Comparison of ENCODE assay signal across 18 cellular contexts in genomic region chr17:17963066-17963465, GRCh38. TPM values are rescaled to one million over a fixed set of nuclear protein-coding genes. Genes with fewer than 3 reads are reported as not detected.
A peak's percentile ranks its signal among the peaks of the same experiment; 100 is the strongest.
DNase-seq lines count a peak whose midpoint lies in the region; ATAC-seq, FAIRE-seq and TF ChIP-seq lines count a peak whose summit lies in the region.
"Had no signal": no experiment of that assay in that cellular context is flagged by ENCODE, and none has a peak within 500 bp of the region (broad histone marks: within the 10 kb centered on the region; RNA-seq: fewer than 3 reads in every experiment).

No MANE protein-coding gene starts in this region.

- H3K9me3 Mint-ChIP-seq in mesothelial cell of epicardium (no peaks in the 10 kb centered on the region), immature natural killer cell (no peaks in the 10 kb centered on the region)

- H3K27ac Mint-ChIP-seq in mesothelial cell of epicardium = peak overlapping the region; percentile 54
- H3K27ac Mint-ChIP-seq in immature natural killer cell = no peak overlapping the region

- H3K36me3 Mint-ChIP-seq in mesothelial cell of epicardium = peaks cover 10% of the 10 kb centered on the region
- H3K36me3 Mint-ChIP-seq in immature natural killer cell = peaks cover 0 to 4% (median 0%) of the 10 kb centered on the region in 3 donors

- H3K4me1 Mint-ChIP-seq in mesothelial cell of epicardium (peaks cover 69% of the 10 kb centered on the region), immature natural killer cell (peaks cover 32 to 34% of the 10 kb centered on the region in 2 donors)

- no peak overlapping the region for H3K4me3 Mint-ChIP-seq in mesothelial cell of epicardium
- no peak overlapping the region for H3K4me3 Mint-ChIP-seq in immature natural killer cell

- TF ChIP-seq CTCF in dorsolateral prefrontal cortex (IDR thresholded peaks at IDR 0.05 in 54 of 56, conservative IDR thresholded peaks at IDR 0.05 in 2 of 56; ENCODE audit: low read depth in 1 of 56, partially characterized antibody in 56 of 56) (peak in 1 of 56 donors; percentile 9), mesothelial cell of epicardium (IDR thresholded peaks at IDR 0.05; ENCODE audit: unreplicated experiment) (no peak)

- no peak for DNase-seq in HTR-8/SVneo (ENCODE audit: insufficient read length, low spot score)
- no peak for DNase-seq in dorsolateral prefrontal cortex
- DNase-seq in mesothelial cell of epicardium (ENCODE audit: low spot score in 2 of 2, unreplicated experiment in 2 of 2) = no peak
- peak in 3 of 49 donors; percentile 9 to 52 (median 42) for DNase-seq in substantia nigra (lab: John Stamatoyannopoulos, UW)
- DNase-seq in activated CD4-positive, alpha-beta T cell treated with anti-CD3 and anti-CD28 coated beads, Interleukin-2, amount 50 U/mL, for 1 hour = no peak
- DNase-seq in NCI-H2196 treated with DMSO at 0.1 percent for 48 hours (lab: John Stamatoyannopoulos, UW; ENCODE audit: unreplicated experiment) = no peak
- no peak for DNase-seq in immature natural killer cell
- DNase-seq: DMS79 treated with DMSO at 0.1 percent for 48 hours, NCI-H1417 treated with DMSO at 0.1 percent for 48 hours, NCI-H187 treated with DMSO at 0.1 percent for 48 hours, NCI-H226, NCI-H524, NCI-H82, PC-3 had no signal

- intact Hi-C loops in dorsolateral prefrontal cortex (cut with DNase I) = loop anchor here in 1 of 2 donors (5.0 kb wide), 1 partner anchor 36 kb away; no protein-coding TSS in a partner anchor

- H3K4me3 ChIP-seq in dorsolateral prefrontal cortex = peak overlapping the region in 1 of 59 donors; percentile 31
- H3K4me3 ChIP-seq: BLaER1 treated with 17β-estradiol and CSF1 and Interleukin-3, amounts not matched to agents 10 nM and 100 nM had no signal

- no peaks in the 10 kb centered on the region for H3K27me3 ChIP-seq in dorsolateral prefrontal cortex
- H3K27me3 ChIP-seq: BLaER1 treated with 17β-estradiol and CSF1 and Interleukin-3, amounts not matched to agents 10 nM and 100 nM had no signal

- no peak for ATAC-seq in HG03108 (IDR thresholded peaks at IDR 0.05; ENCODE audit: unreplicated experiment)
- ATAC-seq: PC-3 had no signal

- H3K27me3 Mint-ChIP-seq in mesothelial cell of epicardium (ENCODE audit: low read depth) (no peaks in the 10 kb centered on the region), immature natural killer cell (ENCODE audit: low read depth in 3 of 3) (no peaks in the 10 kb centered on the region)

- peak; percentile 51 for FAIRE-seq in HTR-8/SVneo (lab: Jason Lieb, UNC)
- FAIRE-seq: H54 had no signal

- peak overlapping the region in 48 of 59 donors; percentile 1 to 86 (median 68) for H3K27ac ChIP-seq in dorsolateral prefrontal cortex
- peak overlapping the region; percentile 64 for H3K27ac ChIP-seq in substantia nigra (ENCODE audit: low read depth, low read length, poor library complexity, severe bottlenecking)
- H3K27ac ChIP-seq: BLaER1 treated with 17β-estradiol and CSF1 and Interleukin-3, amounts not matched to agents 10 nM and 100 nM; RWPE1 had no signal

RNA-seq across cellular contexts. Expression of gene TOM1L2, which starts 9.1 kb away (rescaled TPM):
- total RNA-seq in dorsolateral prefrontal cortex = 100 to 1,000 TPM; 162 to 252 (median 211) TPM
- 122 to 126 TPM (median 123 TPM) in 3 replicates for total RNA-seq in mesothelial cell of epicardium
- 1 to 10 TPM; 1.9 to 6.1 (median 4.2) TPM for polyA plus RNA-seq in immature natural killer cell

RNA-seq across cellular contexts. Expression of gene DRC3, which starts 9.6 kb away (rescaled TPM):
- total RNA-seq in dorsolateral prefrontal cortex (10 to 100 TPM in 3 of 120 experiments, 1 to 10 TPM in 117; 1.4 to 14.1 (median 5.3) TPM), mesothelial cell of epicardium (2.9 to 3.2 TPM (median 3.2 TPM) in 3 replicates)
- 1 to 10 TPM in 1 of 3 donors, under 1 TPM in 1, not detected in 1; 0.52 to 2.1 TPM for polyA plus RNA-seq in immature natural killer cell
